23 cellular contexts compared by ENCODE assay signal in genomic region chr2:151671198-151671597, GRCh38.
DNase-seq lines count a peak whose midpoint lies in the region; ATAC-seq and TF ChIP-seq lines count a peak whose summit lies in the region.
"Had no signal": no experiment of that assay in that cellular context is flagged by ENCODE, and none has a peak within 500 bp of the region (broad histone marks: within the 10 kb centered on the region; RNA-seq: fewer than 3 reads in every experiment).

No MANE protein-coding gene starts in this region.

- H3K4me1 Mint-ChIP-seq in stimulated activated effector memory CD8-positive, alpha-beta T cell treated with anti-CD3 and anti-CD28 coated beads, Interleukin-12 subunit alpha, Interleukin-12 subunit beta, amount 100 ng/mL, for 72 hours: peaks cover 25% of the 10 kb centered on the region

- H3K36me3 ChIP-seq in left ventricle myocardium inferior (no peaks in the 10 kb centered on the region), skeletal muscle tissue (ENCODE audit: control insufficient read depth in 3 of 3, insufficient read depth in 3 of 3, low read length in 3 of 3) (peaks cover 64 to 90% (median 68%) of the 10 kb centered on the region in 3 donors)
- H3K36me3 ChIP-seq: BLaER1, Peyer's patch had no signal

- no peak overlapping the region for H3K9ac ChIP-seq in skeletal muscle tissue (ENCODE audit: low read depth in 1 of 3, low read length in 3 of 3)
- H3K9ac ChIP-seq: BLaER1, KMS-11, SK-N-SH had no signal

- H3K4me3 Mint-ChIP-seq in stimulated activated effector memory CD8-positive, alpha-beta T cell treated with anti-CD3 and anti-CD28 coated beads, Interleukin-12 subunit alpha, Interleukin-12 subunit beta, amount 100 ng/mL, for 72 hours: no peak overlapping the region
- H3K4me3 Mint-ChIP-seq: CD4-positive, CD25-positive, alpha-beta regulatory T cell; GM23338; H9 had no signal

- DNase-seq in Right ventricle myocardium superior (no peak), left ventricle myocardium inferior (no peak), caudate nucleus (lab: John Stamatoyannopoulos, UW) (peak in 2 of 61 donors; percentile 7 to 54), inferior parietal cortex (ENCODE audit: extremely low spot score) (peak; percentile 27)
- DNase-seq in activated CD4-positive, alpha-beta T cell treated with anti-CD3 and anti-CD28 coated beads, Interleukin-2, amount 50 U/mL, for 1 hour: no peak
- no peak for DNase-seq in stimulated activated effector memory CD8-positive, alpha-beta T cell treated with anti-CD3 and anti-CD28 coated beads, Interleukin-12 subunit alpha, Interleukin-12 subunit beta, amount 100 ng/mL, for 72 hours (ENCODE audit: low spot score in 2 of 2)
- DNase-seq: CD4-positive, CD25-positive, alpha-beta regulatory T cell; COR-L47; GDM1; H9; MM.1S; NCI-H2029; NCI-H2227 treated with DMSO at 0.1 percent for 48 hours; NCI-H526 treated with DMSO at 0.1 percent for 48 hours; OCI-M1; Peyer's patch; SK-N-SH had no signal

- peak; percentile 85 for ATAC-seq in Right ventricle myocardium superior (ENCODE audit: poor library complexity)
- ATAC-seq in HG03175 (IDR thresholded peaks at IDR 0.05; ENCODE audit: unreplicated experiment): no peak
- no peak for ATAC-seq in stimulated activated effector memory CD8-positive, alpha-beta T cell treated with anti-CD3 and anti-CD28 coated beads, Interleukin-12 subunit alpha, Interleukin-12 subunit beta, amount 100 ng/mL, for 72 hours
- ATAC-seq: GM12878, GM23338 had no signal

- H3K9me3 ChIP-seq in left ventricle myocardium inferior (replicated peaks) (no peaks in the 10 kb centered on the region), skeletal muscle tissue (ENCODE audit: control insufficient read depth in 3 of 3, low read length in 3 of 3) (no peaks in the 10 kb centered on the region)
- H3K9me3 ChIP-seq: BLaER1, Peyer's patch, SK-N-SH had no signal

- H3K27ac Mint-ChIP-seq in stimulated activated effector memory CD8-positive, alpha-beta T cell treated with anti-CD3 and anti-CD28 coated beads, Interleukin-12 subunit alpha, Interleukin-12 subunit beta, amount 100 ng/mL, for 72 hours: no peak overlapping the region
- H3K27ac Mint-ChIP-seq: CD4-positive, CD25-positive, alpha-beta regulatory T cell; GM23338; H9 had no signal

- no peaks in the 10 kb centered on the region for H3K36me3 Mint-ChIP-seq in stimulated activated effector memory CD8-positive, alpha-beta T cell treated with anti-CD3 and anti-CD28 coated beads, Interleukin-12 subunit alpha, Interleukin-12 subunit beta, amount 100 ng/mL, for 72 hours

- H3K4me1 ChIP-seq in left ventricle myocardium inferior (peaks cover 19% of the 10 kb centered on the region), skeletal muscle tissue (ENCODE audit: control insufficient read depth in 3 of 3, insufficient read depth in 3 of 3, low read length in 3 of 3) (peaks cover 14 to 48% (median 21%) of the 10 kb centered on the region in 3 donors)
- H3K4me1 ChIP-seq: BLaER1, Peyer's patch had no signal

- intact Hi-C loops in Right ventricle myocardium superior (cut with DNase I) (no loop called here), left ventricle myocardium inferior (cut with micrococcal nuclease) (no loop called here)

- H3K27me3 ChIP-seq in left ventricle myocardium inferior (ENCODE audit: low read depth) (no peaks in the 10 kb centered on the region), skeletal muscle tissue (ENCODE audit: control insufficient read depth in 3 of 3, insufficient read depth in 3 of 3, low read length in 3 of 3) (no peaks in the 10 kb centered on the region)
- H3K27me3 ChIP-seq: BLaER1, Peyer's patch had no signal

- H3K4me3 ChIP-seq in left ventricle myocardium inferior (no peak overlapping the region), skeletal muscle tissue (ENCODE audit: low read length in 3 of 3) (no peak overlapping the region)
- H3K4me3 ChIP-seq: BLaER1, GM12878, GM23338, Peyer's patch had no signal

- H3K27ac ChIP-seq in left ventricle myocardium inferior (replicated peaks): no peak overlapping the region
- H3K27ac ChIP-seq in caudate nucleus (ENCODE audit: low read depth, low read length): peak overlapping the region; percentile 84
- peak overlapping the region; percentile 1 for H3K27ac ChIP-seq in skeletal muscle tissue (ENCODE audit: low read depth, low read length)
- H3K27ac ChIP-seq: BLaER1, KMS-11, Peyer's patch had no signal

- TF ChIP-seq CTCF in left ventricle myocardium inferior (IDR thresholded peaks at IDR 0.05; ENCODE audit: borderline replicate concordance): no peak

- no peaks in the 10 kb centered on the region for H3K9me3 Mint-ChIP-seq in stimulated activated effector memory CD8-positive, alpha-beta T cell treated with anti-CD3 and anti-CD28 coated beads, Interleukin-12 subunit alpha, Interleukin-12 subunit beta, amount 100 ng/mL, for 72 hours
- H3K9me3 Mint-ChIP-seq: CD4-positive, CD25-positive, alpha-beta regulatory T cell; GM23338; H9 had no signal
